In the genomic region with DNA sequence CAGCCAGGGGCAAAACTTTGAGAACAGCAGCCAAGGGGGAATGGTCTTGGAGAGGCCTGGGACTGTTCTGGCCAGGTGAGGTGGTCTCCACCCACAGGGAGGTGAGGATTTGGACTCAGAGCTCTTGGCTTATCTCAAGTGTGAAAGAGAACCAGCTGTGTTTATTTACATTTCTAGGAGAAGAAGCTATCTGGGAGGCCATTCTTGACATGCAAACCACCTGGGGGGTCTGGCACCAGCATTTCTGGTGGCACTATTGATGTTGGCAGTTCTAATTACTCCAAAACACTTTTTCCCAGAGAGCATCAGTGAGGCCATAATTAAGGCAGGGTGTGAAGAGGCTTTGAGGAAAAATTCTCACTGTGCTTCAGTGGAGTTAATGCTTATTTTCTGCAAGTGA, we compare ENCODE assay signal across 22 cellular contexts.
DNase-seq lines count a peak whose midpoint lies in the region; TF ChIP-seq lines count a peak whose summit lies in the region.
"Had no signal": no experiment of that assay in that cellular context is flagged by ENCODE, and none has a peak within 500 bp of the region (broad histone marks: within the 10 kb centered on the region; RNA-seq: fewer than 3 reads in every experiment).

No MANE protein-coding gene starts in this region.

- H3K27ac ChIP-seq in HEK293 (ENCODE audit: extremely low read depth, low read depth, low read length) (no peak overlapping the region), Karpas-422 (ENCODE audit: low read length) (no peak overlapping the region), tibial artery (no peak overlapping the region)
- H3K27ac ChIP-seq: 22Rv1, brain microvascular endothelial cell had no signal

- H3K27me3 ChIP-seq in Karpas-422 (ENCODE audit: low read length) (no peaks in the 10 kb centered on the region), tibial artery (no peaks in the 10 kb centered on the region)
- H3K27me3 ChIP-seq: brain microvascular endothelial cell had no signal

- H2AFZ ChIP-seq in Karpas-422 (ENCODE audit: low read length): no peak overlapping the region

- DNase-seq in DMS 273 (lab: John Stamatoyannopoulos, UW; ENCODE audit: unreplicated experiment): peak; percentile 23
- no peak for DNase-seq in DMS 273 treated with DMSO at 0.1 percent for 48 hours (lab: John Stamatoyannopoulos, UW)
- peak; percentile 18 to 61 for DNase-seq in NCI-H524 (lab: John Stamatoyannopoulos, UW)
- peak; percentile 70 for DNase-seq in fibroblast of the aortic adventitia (ENCODE audit: low read depth)
- DNase-seq in Karpas-422: no peak
- DNase-seq in tibial artery: no peak
- no peak for DNase-seq in DMS114 treated with DMSO at 0.1 percent for 48 hours (lab: John Stamatoyannopoulos, UW; ENCODE audit: unreplicated experiment)
- DNase-seq: activated CD4-positive, CD25-positive, alpha-beta regulatory T cell treated with anti-CD3 and anti-CD28 coated beads, Interleukin-2, amount 50 U/mL, for 72 hours; activated CD8-positive, alpha-beta T cell treated with anti-CD3 and anti-CD28 coated beads for 36 hours; activated gamma-delta T cell treated with Interleukin-2 at 50 U/mL for 16 hours; activated T-cell treated with anti-CD3 and anti-CD28 coated beads for 4 hours; brain microvascular endothelial cell; CD4-positive, CD25-positive, alpha-beta regulatory T cell; left cardiac atrium; naive thymus-derived CD4-positive, alpha-beta T cell; NCI-H774; SIG-M5; stimulated activated CD4-positive, alpha-beta T cell treated with anti-CD3 and anti-CD28 coated beads, Interleukin-1b, Interleukin-23, amount 100 ng/mL, for 48 hours; T-helper 1 cell had no signal

- H3K9me2 ChIP-seq in Karpas-422 (replicated peaks; ENCODE audit: insufficient read depth, low read length): no peaks in the 10 kb centered on the region

- CTCF ChIA-PET in HEK293 (lab: Yijun Ruan, JAX): interaction anchor here (0.6 to 1.4 kb wide), 3 partner anchors 8 to 284 kb away, joined by 3 read pairs; partner anchors contain the start of gene DYRK2

- H4K20me1 ChIP-seq in Karpas-422 (ENCODE audit: insufficient read depth, low read depth, low read length): no peaks in the 10 kb centered on the region

- TF ChIP-seq CTCF in HEK293 (tag by site-specific recombination; IDR thresholded peaks at IDR 0.05): no peak
- TF ChIP-seq CTCF in fibroblast of the aortic adventitia (IDR thresholded peaks at IDR 0.05; ENCODE audit: insufficient read depth, low read length): no peak
- no peak for TF ChIP-seq CTCF in tibial artery (IDR thresholded peaks at IDR 0.05)

- H3K9me3 ChIP-seq in HEK293 (ENCODE audit: control insufficient read depth, insufficient read depth, low read depth, low read length): no peaks in the 10 kb centered on the region
- 0 out of 2 replicates have a peak, but pooled peaks cover 4% of the 10 kb centered on the region for H3K9me3 ChIP-seq in Karpas-422 (ENCODE audit: low read length)
- H3K9me3 ChIP-seq in tibial artery: no peaks in the 10 kb centered on the region

- H3K9ac ChIP-seq in Karpas-422 (ENCODE audit: low read length): no peak overlapping the region

- no peak overlapping the region for H3K4me2 ChIP-seq in Karpas-422 (ENCODE audit: low read depth, low read length, poor library complexity, severe bottlenecking)

- peaks cover 8% of the 10 kb centered on the region for H3K4me1 ChIP-seq in HEK293 (ENCODE audit: control insufficient read depth, insufficient read depth, low read length)
- peaks cover 29% of the 10 kb centered on the region for H3K4me1 ChIP-seq in Karpas-422 (ENCODE audit: low read length)
- H3K4me1 ChIP-seq in tibial artery: no peaks in the 10 kb centered on the region

- H3K36me3 ChIP-seq in HEK293 (ENCODE audit: control insufficient read depth in 2 of 2, insufficient read depth in 1 of 2, low read length in 2 of 2) (no peaks in the 10 kb centered on the region), Karpas-422 (ENCODE audit: insufficient read depth, low read length) (peaks cover 15% of the 10 kb centered on the region), tibial artery (no peaks in the 10 kb centered on the region)
- H3K36me3 ChIP-seq: brain microvascular endothelial cell had no signal

- POLR2A ChIA-PET in HEK293 (lab: Yijun Ruan, JAX): no interaction called here

- no peaks in the 10 kb centered on the region for H3K79me2 ChIP-seq in Karpas-422 (ENCODE audit: low read length)

- H3K4me3 ChIP-seq in HEK293 (ENCODE audit: low read depth, low read length) (no peak overlapping the region), fibroblast of the aortic adventitia (ENCODE audit: low read depth, low read length) (no peak overlapping the region), Karpas-422 (ENCODE audit: low read length) (no peak overlapping the region), tibial artery (no peak overlapping the region)
- H3K4me3 ChIP-seq: skin epidermis had no signal

- intact Hi-C loops in tibial artery (cut with DNase I; ENCODE audit: low total_unique reads): loop anchor here (10.0 kb wide), 1 partner anchor 51 kb away; no protein-coding TSS in a partner anchor

TF ChIP-seq in HEK293, 187 proteins besides CTCF, POLR2A, EP300 and RAD21 (continues in another document):
- TF ChIP-seq BCL11A (tag by site-specific recombination; IDR thresholded peaks at IDR 0.05; ENCODE audit: low read depth) (no peak), ZNF18 (tag by site-specific recombination; IDR thresholded peaks at IDR 0.05) (peak; percentile 84), ZIC2 (tag by site-specific recombination; IDR thresholded peaks at IDR 0.05) (peak; percentile 71), SCRT1 (tag by site-specific recombination; IDR thresholded peaks at IDR 0.05; ENCODE audit: borderline replicate concordance) (no peak), PRDM6 (tag by site-specific recombination; IDR thresholded peaks at IDR 0.05) (peak; percentile 50), GLI2 (tag by site-specific recombination; IDR thresholded peaks at IDR 0.05; ENCODE audit: borderline replicate concordance, low read depth) (no peak), ZBTB20 (tag by site-specific recombination; IDR thresholded peaks at IDR 0.05) (peak; percentile 26; the same call in 1 of the 2 replicates), ZNF335 (tag by site-specific recombination; conservative IDR thresholded peaks at IDR 0.05) (no peak), ZNF837 (tag by site-specific recombination; IDR thresholded peaks at IDR 0.05) (no peak), ZNF24 (tag by site-specific recombination; IDR thresholded peaks at IDR 0.05) (0 out of 2 replicates have a peak, but pooled peaks have one; percentile 37), KLF8 (tag by site-specific recombination; IDR thresholded peaks at IDR 0.05) (no peak), ZNF561 (tag by site-specific recombination; IDR thresholded peaks at IDR 0.05; ENCODE audit: borderline replicate concordance) (no peak), ZXDB (tag by site-specific recombination; IDR thresholded peaks at IDR 0.05) (peak; percentile 69), BCL6B (tag by site-specific recombination; IDR thresholded peaks at IDR 0.05) (peak; percentile 23; the same call in 1 of the 2 replicates), OSR2 (tag by site-specific recombination; IDR thresholded peaks at IDR 0.05) (peak; percentile 73), ZNF2 (tag by site-specific recombination; IDR thresholded peaks at IDR 0.05) (no peak), GLIS1 (tag by site-specific recombination; IDR thresholded peaks at IDR 0.05) (peak; percentile 100), ZNF843 (tag by site-specific recombination; IDR thresholded peaks at IDR 0.05) (peak; percentile 64; the same call in 1 of the 2 replicates)

Comparison
In these comparisons a context has a peak if more than half of its experiments do, and no peak if none do; other contexts are left out.
1. DNase-seq: peak in DMS 273 (single experiment), NCI-H524 (2 of 2) and fibroblast of the aortic adventitia (single experiment); none in DMS 273 treated with DMSO at 0.1 percent for 48 hours (single experiment), Karpas-422 (single experiment), tibial artery (0 of 2) and DMS114 treated with DMSO at 0.1 percent for 48 hours (single experiment).